8 cellular contexts compared by ENCODE assay signal in genomic region chr7:102236592-102237287, GRCh38. TPM values are rescaled to one million over a fixed set of nuclear protein-coding genes. Genes with fewer than 3 reads are reported as not detected.
DNase-seq lines count a peak whose midpoint lies in the region; ATAC-seq and TF ChIP-seq lines count a peak whose summit lies in the region.

No MANE protein-coding gene starts in this region.

- H3K4me1 Mint-ChIP-seq in activated naive CD8-positive, alpha-beta T cell treated with anti-CD3 and anti-CD28 coated beads, Interleukin-2, amount 50 U/mL, for 24 hours, result no peaks in the 10 kb centered on the region

- no peaks in the 10 kb centered on the region for H3K27me3 Mint-ChIP-seq in activated naive CD8-positive, alpha-beta T cell treated with anti-CD3 and anti-CD28 coated beads, Interleukin-2, amount 50 U/mL, for 24 hours

- no peaks in the 10 kb centered on the region for H3K79me2 ChIP-seq in DND-41 (ENCODE audit: insufficient read depth, low read length)

- H3K36me3 Mint-ChIP-seq in activated naive CD8-positive, alpha-beta T cell treated with anti-CD3 and anti-CD28 coated beads, Interleukin-2, amount 50 U/mL, for 24 hours (ENCODE audit: low read depth), result peaks cover 6% of the 10 kb centered on the region

- H3K4me3 Mint-ChIP-seq in activated naive CD8-positive, alpha-beta T cell treated with anti-CD3 and anti-CD28 coated beads, Interleukin-2, amount 50 U/mL, for 24 hours, result no peak overlapping the region

- H3K9me3 ChIP-seq in DND-41 (ENCODE audit: insufficient read depth, low read length, severe bottlenecking) (no peaks in the 10 kb centered on the region), RWPE2 (ENCODE audit: severe bottlenecking) (no peaks in the 10 kb centered on the region), cardiac muscle cell (ENCODE audit: low read depth) (no peaks in the 10 kb centered on the region)

- H3K4me1 ChIP-seq in DND-41 (ENCODE audit: insufficient read depth, low read length) (no peaks in the 10 kb centered on the region), RWPE2 (ENCODE audit: insufficient read depth, poor library complexity, severe bottlenecking) (no peaks in the 10 kb centered on the region), cardiac muscle cell (ENCODE audit: low read depth) (peaks cover 27% of the 10 kb centered on the region)

- H4K20me1 ChIP-seq in DND-41 (ENCODE audit: insufficient read depth, low read length), result no peaks in the 10 kb centered on the region

- no peak overlapping the region for H3K27ac Mint-ChIP-seq in activated naive CD8-positive, alpha-beta T cell treated with anti-CD3 and anti-CD28 coated beads, Interleukin-2, amount 50 U/mL, for 24 hours

- DNase-seq in DND-41, result peak; percentile 61
- peak; percentile 50 for DNase-seq in LHCN-M2 (ENCODE audit: low read depth)
- no peak for DNase-seq in RWPE2 (ENCODE audit: low spot score)
- DNase-seq in activated naive CD8-positive, alpha-beta T cell treated with anti-CD3 and anti-CD28 coated beads, Interleukin-2, amount 50 U/mL, for 24 hours, result peak; percentile 53
- DNase-seq in cardiac muscle cell (ENCODE audit: low read depth in 1 of 2, low spot score in 1 of 2), result peak; percentile 77 to 83
- DNase-seq in renal cortical epithelial cell (ENCODE audit: low read depth), result peak; percentile 19

- H3K4me2 ChIP-seq in DND-41 (ENCODE audit: insufficient read depth, low read length), result no peak overlapping the region

- peak; percentile 85 for TF ChIP-seq CTCF in DND-41 (IDR thresholded peaks at IDR 0.05; ENCODE audit: borderline replicate concordance, extremely low read depth, low read length, poor library complexity, severe bottlenecking)
- TF ChIP-seq CTCF in RWPE2 (IDR thresholded peaks at IDR 0.05; ENCODE audit: poor library complexity, severe bottlenecking), result peak; percentile 96
- peak; percentile 82 for TF ChIP-seq CTCF in cardiac muscle cell (IDR thresholded peaks at IDR 0.05; ENCODE audit: low read depth, low read length)

- H3K27me3 ChIP-seq in DND-41 (ENCODE audit: insufficient read depth, low read length, poor library complexity) (no peaks in the 10 kb centered on the region), RWPE2 (ENCODE audit: insufficient read depth, poor library complexity, severe bottlenecking) (no peaks in the 10 kb centered on the region), cardiac muscle cell (no peaks in the 10 kb centered on the region)

- H3K27ac ChIP-seq in DND-41 (ENCODE audit: low read length) (peak overlapping the region; percentile 4; the same call in 1 of the 2 replicates), RWPE2 (ENCODE audit: poor library complexity, severe bottlenecking) (no peak overlapping the region), cardiac muscle cell (no peak overlapping the region)

- ATAC-seq in DND-41 (ENCODE audit: insufficient read depth, low read depth) (peak; percentile 95), RWPE2 (ENCODE audit: low read depth) (peak; percentile 90), GM21360 (IDR thresholded peaks at IDR 0.05; ENCODE audit: unreplicated experiment) (no peak), GM18870 (IDR thresholded peaks at IDR 0.05; ENCODE audit: unreplicated experiment) (no peak)
- peak; percentile 28 for ATAC-seq in activated naive CD8-positive, alpha-beta T cell treated with anti-CD3 and anti-CD28 coated beads, Interleukin-2, amount 50 U/mL, for 24 hours

- no peak overlapping the region for H3K9ac ChIP-seq in DND-41 (ENCODE audit: low read depth, low read length)

- H3K9me3 Mint-ChIP-seq in activated naive CD8-positive, alpha-beta T cell treated with anti-CD3 and anti-CD28 coated beads, Interleukin-2, amount 50 U/mL, for 24 hours, result no peaks in the 10 kb centered on the region

- H3K36me3 ChIP-seq in DND-41 (ENCODE audit: insufficient read depth, low read length), result peaks cover 84% of the 10 kb centered on the region
- no peaks in the 10 kb centered on the region; the same call in 1 of the 2 replicates for H3K36me3 ChIP-seq in RWPE2 (ENCODE audit: low read depth)
- H3K36me3 ChIP-seq in cardiac muscle cell, result peaks cover 10% of the 10 kb centered on the region

- no peak overlapping the region for H2AFZ ChIP-seq in DND-41 (ENCODE audit: low read depth, low read length)

- H3K4me3 ChIP-seq in DND-41 (ENCODE audit: low read depth in 1 of 2, low read length in 2 of 2), result no peak overlapping the region
- no peak overlapping the region for H3K4me3 ChIP-seq in RWPE2 (ENCODE audit: severe bottlenecking)
- H3K4me3 ChIP-seq in cardiac muscle cell, result no peak overlapping the region

RNA-seq across cellular contexts. Expression of gene SH2B2, which starts 49.9 kb away (rescaled TPM):
- total RNA-seq in LHCN-M2 (2014; rRNA removed) (11.9 and 25.8 TPM in 2 replicates), cardiac muscle cell (12.7 and 17.4 TPM in 2 replicates), renal cortical epithelial cell (6.3 and 15.0 TPM in 2 replicates)
- polyA plus RNA-seq in LHCN-M2 (2012), result 7.4 TPM
- 10.2 and 13.1 TPM in 2 replicates for polyA plus RNA-seq in cardiac muscle cell

Comparison
In these comparisons a context has a peak if more than half of its experiments do, and no peak if none do; other contexts are left out.
1. ATAC-seq: peak in DND-41 (single experiment), RWPE2 (single experiment) and activated naive CD8-positive, alpha-beta T cell treated with anti-CD3 and anti-CD28 coated beads, Interleukin-2, amount 50 U/mL, for 24 hours (single experiment); none in GM21360 (single experiment) and GM18870 (single experiment).
2. Peak in every context shown above with its lines, with median percentiles within 50 percentile points of each other: CTCF ChIP-seq.